ENCODE assay signal across 10 cellular contexts in genomic region chr11:116993599-116993998, GRCh38.
DNase-seq lines count a peak whose midpoint lies in the region; ATAC-seq lines count a peak whose summit lies in the region.
"Had no signal": no experiment of that assay in that cellular context is flagged by ENCODE, and none has a peak within 500 bp of the region (broad histone marks: within the 10 kb centered on the region; RNA-seq: fewer than 3 reads in every experiment).

No MANE protein-coding gene starts in this region.

- H3K4me1 ChIP-seq in muscle layer of duodenum (ENCODE audit: control insufficient read depth in 1 of 2, insufficient read depth in 2 of 2, low read length in 2 of 2), result peaks cover 20 to 33% of the 10 kb centered on the region in 2 donors

- ATAC-seq in left colon (no peak), HG02588 (IDR thresholded peaks at IDR 0.05; ENCODE audit: unreplicated experiment) (no peak)
- ATAC-seq: Panc1 had no signal

- DNase-seq in CD1c-positive myeloid dendritic cell (ENCODE audit: extremely low spot score) (peak; percentile 35), KBM-7 (peak; percentile 52), T1000 (lab: John Stamatoyannopoulos, UW) (no peak), cerebellar cortex (ENCODE audit: low spot score) (no peak), left colon (no peak)
- peak; percentile 64 for DNase-seq in central memory CD4-positive, alpha-beta T cell
- DNase-seq: upper lobe of left lung had no signal

- intact Hi-C loops in left colon (cut with DNase I, micrococcal nuclease), result no loop called here

- in situ Hi-C loops in KBM-7 (cut with MboI; ENCODE audit: low pct_unique_long_range_greater_than_20kb, low sequenced_read_pairs), result no loop called here

- peak overlapping the region; percentile 19 for H3K27ac ChIP-seq in muscle layer of duodenum (ENCODE audit: low read length)
- H3K27ac ChIP-seq: upper lobe of left lung had no signal

- no peaks in the 10 kb centered on the region for H3K36me3 ChIP-seq in muscle layer of duodenum (ENCODE audit: control insufficient read depth in 1 of 2, insufficient read depth in 2 of 2, low read length in 2 of 2)
- H3K36me3 ChIP-seq: upper lobe of left lung had no signal

- no peaks in the 10 kb centered on the region for H3K27me3 ChIP-seq in muscle layer of duodenum (ENCODE audit: low read depth, low read length)
- H3K27me3 ChIP-seq: upper lobe of left lung had no signal

- no peak overlapping the region for H3K4me3 ChIP-seq in muscle layer of duodenum (ENCODE audit: low read depth in 1 of 2, low read length in 2 of 2)
- H3K4me3 ChIP-seq: upper lobe of left lung had no signal

- H3K9me3 ChIP-seq in muscle layer of duodenum (ENCODE audit: control insufficient read depth in 1 of 2, low read length in 2 of 2), result no peaks in the 10 kb centered on the region
- H3K9me3 ChIP-seq: upper lobe of left lung had no signal

Comparison
In these comparisons a context has a peak if more than half of its experiments do, and no peak if none do; other contexts are left out.
1. DNase-seq: peak in CD1c-positive myeloid dendritic cell (single experiment), KBM-7 (single experiment) and central memory CD4-positive, alpha-beta T cell (single experiment); none in T1000 (single experiment), cerebellar cortex (single experiment) and left colon (0 of 2).